In genomic region chr15:41017051-41017735, GRCh38 we compare ENCODE assay signal across 13 cellular contexts.
A peak's percentile ranks its signal among the peaks of the same experiment; 100 is the strongest.
DNase-seq lines count a peak whose midpoint lies in the region; ATAC-seq and TF ChIP-seq lines count a peak whose summit lies in the region.
"Had no signal": no experiment of that assay in that cellular context is flagged by ENCODE, and none has a peak within 500 bp of the region (broad histone marks: within the 10 kb centered on the region; RNA-seq: fewer than 3 reads in every experiment).

No MANE protein-coding gene starts in this region.

- DNase-seq in activated CD8-positive, alpha-beta memory T cell treated with anti-CD3 and anti-CD28 coated beads, Interleukin-2, amount 10 ng/mL, durations not matched to agents 7 days and 5 days, result no peak
- DNase-seq in activated CD8-positive, alpha-beta memory T cell treated with anti-CD3 and anti-CD28 coated beads, Interleukin-2, amount 50 U/mL, for 4 hours, result no peak
- DNase-seq in immature natural killer cell, result no peak
- no peak for DNase-seq in HuH-7.5 (ENCODE audit: low spot score)
- DNase-seq in NCI-H2171 (lab: John Stamatoyannopoulos, UW), result no peak
- DNase-seq: activated effector memory CD4-positive, alpha-beta T cell treated with Interleukin-2 at 50 U/mL for 16 hours; colonic mucosa; NCI-H2081; PC-3 had no signal

- peak overlapping the region; percentile 64 for H3K27ac Mint-ChIP-seq in activated CD8-positive, alpha-beta memory T cell treated with anti-CD3 and anti-CD28 coated beads, Interleukin-2, amount 10 ng/mL, durations not matched to agents 7 days and 5 days
- H3K27ac Mint-ChIP-seq in immature natural killer cell, result peak overlapping the region in 4 of 6 donors; percentile 12 to 41 (median 24)

- no peaks in the 10 kb centered on the region for H3K9me3 ChIP-seq in subcutaneous abdominal adipose tissue (ENCODE audit: control insufficient read depth in 5 of 5, low read length in 5 of 5)
- H3K9me3 ChIP-seq: colonic mucosa had no signal

- CTCF ChIA-PET in activated CD8-positive, alpha-beta memory T cell treated with anti-CD3 and anti-CD28 coated beads, Interleukin-2, amount 10 ng/mL, durations not matched to agents 7 days and 5 days (lab: Charles Lee), result interaction anchor here (1.2 to 1.8 kb wide), 4 partner anchors 86 to 113 kb away, joined by 3 to 7 read pairs (median 5); no protein-coding TSS in a partner anchor

- H3K9ac ChIP-seq in subcutaneous abdominal adipose tissue (ENCODE audit: low read length in 5 of 5), result no peak overlapping the region

- no peak overlapping the region for H3K4me3 Mint-ChIP-seq in activated CD8-positive, alpha-beta memory T cell treated with anti-CD3 and anti-CD28 coated beads, Interleukin-2, amount 10 ng/mL, durations not matched to agents 7 days and 5 days
- H3K4me3 Mint-ChIP-seq in immature natural killer cell, result no peak overlapping the region

- peaks cover 24% of the 10 kb centered on the region for H3K36me3 Mint-ChIP-seq in activated CD8-positive, alpha-beta memory T cell treated with anti-CD3 and anti-CD28 coated beads, Interleukin-2, amount 10 ng/mL, durations not matched to agents 7 days and 5 days
- H3K36me3 Mint-ChIP-seq in immature natural killer cell, result peaks cover 3 to 38% (median 22%) of the 10 kb centered on the region in 3 donors

- H3K27me3 Mint-ChIP-seq in activated CD8-positive, alpha-beta memory T cell treated with anti-CD3 and anti-CD28 coated beads, Interleukin-2, amount 10 ng/mL, durations not matched to agents 7 days and 5 days, result no peaks in the 10 kb centered on the region
- no peaks in the 10 kb centered on the region for H3K27me3 Mint-ChIP-seq in immature natural killer cell (ENCODE audit: low read depth in 3 of 3)

- no peak for ATAC-seq in activated CD8-positive, alpha-beta memory T cell treated with anti-CD3 and anti-CD28 coated beads, Interleukin-2, amount 10 ng/mL, durations not matched to agents 7 days and 5 days
- no peak for ATAC-seq in HG03378 (IDR thresholded peaks at IDR 0.05; ENCODE audit: unreplicated experiment)
- ATAC-seq: PC-3 had no signal

- peak overlapping the region; percentile 76 for H3K27ac ChIP-seq in VCaP
- H3K27ac ChIP-seq in subcutaneous abdominal adipose tissue (ENCODE audit: low read depth, low read length), result peak overlapping the region; percentile 48
- H3K27ac ChIP-seq: colonic mucosa had no signal

- no peak overlapping the region for H3K4me3 ChIP-seq in subcutaneous abdominal adipose tissue (ENCODE audit: low read depth in 1 of 5, low read length in 5 of 5)
- H3K4me3 ChIP-seq: colonic mucosa, smooth muscle cell had no signal

- no peak for TF ChIP-seq CTCF in VCaP (conservative IDR thresholded peaks at IDR 0.05)

- no peaks in the 10 kb centered on the region for H3K9me3 Mint-ChIP-seq in activated CD8-positive, alpha-beta memory T cell treated with anti-CD3 and anti-CD28 coated beads, Interleukin-2, amount 10 ng/mL, durations not matched to agents 7 days and 5 days (ENCODE audit: low read depth)
- no peaks in the 10 kb centered on the region for H3K9me3 Mint-ChIP-seq in immature natural killer cell

- H3K4me1 Mint-ChIP-seq in activated CD8-positive, alpha-beta memory T cell treated with anti-CD3 and anti-CD28 coated beads, Interleukin-2, amount 10 ng/mL, durations not matched to agents 7 days and 5 days, result peaks cover 9% of the 10 kb centered on the region
- peaks cover 0 to 5% of the 10 kb centered on the region in 2 donors for H3K4me1 Mint-ChIP-seq in immature natural killer cell

- no peaks in the 10 kb centered on the region for H3K27me3 ChIP-seq in subcutaneous abdominal adipose tissue (ENCODE audit: control insufficient read depth in 5 of 5, insufficient read depth in 4 of 5, low read length in 5 of 5)
- H3K27me3 ChIP-seq: colonic mucosa had no signal

- peaks cover 17 to 53% (median 32%) of the 10 kb centered on the region in 5 donors for H3K36me3 ChIP-seq in subcutaneous abdominal adipose tissue (ENCODE audit: control insufficient read depth in 5 of 5, insufficient read depth in 5 of 5, low read length in 5 of 5)
- H3K36me3 ChIP-seq: colonic mucosa had no signal

- peaks cover 3 to 42% (median 31%) of the 10 kb centered on the region in 5 donors for H3K4me1 ChIP-seq in subcutaneous abdominal adipose tissue (ENCODE audit: control insufficient read depth in 5 of 5, insufficient read depth in 5 of 5, low read length in 5 of 5)
- H3K4me1 ChIP-seq: colonic mucosa had no signal
